8 cellular contexts compared by ENCODE assay signal in genomic region chr1:155255243-155256100, GRCh38. TPM values are rescaled to one million over a fixed set of nuclear protein-coding genes. Genes with fewer than 3 reads are reported as not detected.
DNase-seq lines count a peak whose midpoint lies in the region; ATAC-seq and TF ChIP-seq lines count a peak whose summit lies in the region.

Gene ENTREP3, minus strand, starts transcription at chr1:155255483. Its CDS starts 606 bp downstream, at chr1:155254877.

- no peaks in the 10 kb centered on the region for H3K9me3 Mint-ChIP-seq in activated naive CD4-positive, alpha-beta T cell treated with anti-CD3 and anti-CD28 coated beads, Interleukin-2, amount 50 U/mL, for 72 hours

- peak within 1 kb of the TSS; percentile 72 to 82 for H3K27ac Mint-ChIP-seq in activated naive CD4-positive, alpha-beta T cell treated with anti-CD3 and anti-CD28 coated beads, Interleukin-2, amount 50 U/mL, for 72 hours

- H3K4me1 ChIP-seq in thoracic aorta (ENCODE audit: control insufficient read depth in 1 of 2, low read depth in 2 of 2) = peaks cover 16 to 40% of the 10 kb centered on the region in 2 donors

- H3K9me3 ChIP-seq in thoracic aorta = no peaks in the 10 kb centered on the region

- H3K27ac ChIP-seq in thoracic aorta = peak within 1 kb of the TSS; percentile 83 to 97

- DNase-seq in CD1c-positive myeloid dendritic cell (ENCODE audit: extremely low spot score) (peak; percentile 74), MV-4-11 (lab: John Stamatoyannopoulos, UW) (peak; percentile 55), SKM-1 (lab: John Stamatoyannopoulos, UW; ENCODE audit: unreplicated experiment) (peak; percentile 63), globus pallidus (ENCODE audit: low spot score) (peak; percentile 89), nucleus accumbens (lab: John Stamatoyannopoulos, UW) (peak in 55 of 56 donors; percentile 40 to 92 (median 83)), thoracic aorta (ENCODE audit: low spot score) (peak; percentile 51)
- DNase-seq in activated naive CD4-positive, alpha-beta T cell treated with anti-CD3 and anti-CD28 coated beads, Interleukin-2, amount 50 U/mL, for 72 hours (ENCODE audit: low spot score in 2 of 2) = peak; percentile 70 to 82

- ATAC-seq in GM21381 (IDR thresholded peaks at IDR 0.05; ENCODE audit: unreplicated experiment) (peak; percentile 56), thoracic aorta (ENCODE audit: insufficient number of reproducible peaks, low FRiP score, low read depth) (peak; percentile 75)
- peak; percentile 58 to 81 for ATAC-seq in activated naive CD4-positive, alpha-beta T cell treated with anti-CD3 and anti-CD28 coated beads, Interleukin-2, amount 50 U/mL, for 72 hours

- H3K36me3 ChIP-seq in thoracic aorta = peaks cover 10% of the 10 kb centered on the region

- TF ChIP-seq CTCF in thoracic aorta (IDR thresholded peaks at IDR 0.05) = no peak

- peaks cover 5 to 16% of the 10 kb centered on the region in 2 donors for H3K36me3 Mint-ChIP-seq in activated naive CD4-positive, alpha-beta T cell treated with anti-CD3 and anti-CD28 coated beads, Interleukin-2, amount 50 U/mL, for 72 hours

- peak within 1 kb of the TSS; percentile 77 for H3K4me3 ChIP-seq in thoracic aorta

- H3K27me3 ChIP-seq in thoracic aorta (replicated peaks; ENCODE audit: insufficient read depth) = no peaks in the 10 kb centered on the region

RNA-seq across cellular contexts. Expression of gene ENTREP3, which starts in this region (rescaled TPM):
- 10 to 100 TPM; 14.3 to 45.8 TPM for total RNA-seq in activated naive CD4-positive, alpha-beta T cell treated with anti-CD3 and anti-CD28 coated beads, Interleukin-2, amount 50 U/mL, for 72 hours
- total RNA-seq in thoracic aorta = 10 to 100 TPM; 14.7 to 16.1 TPM

Comparison
In these comparisons a context has a peak if more than half of its experiments do, and no peak if none do; other contexts are left out.
1. Peak in every context shown above with its lines: DNase-seq, ATAC-seq, H3K4me3 ChIP-seq and H3K27ac ChIP-seq.